Comparison of ENCODE assay signal across 8 cellular contexts in the genomic region with DNA sequence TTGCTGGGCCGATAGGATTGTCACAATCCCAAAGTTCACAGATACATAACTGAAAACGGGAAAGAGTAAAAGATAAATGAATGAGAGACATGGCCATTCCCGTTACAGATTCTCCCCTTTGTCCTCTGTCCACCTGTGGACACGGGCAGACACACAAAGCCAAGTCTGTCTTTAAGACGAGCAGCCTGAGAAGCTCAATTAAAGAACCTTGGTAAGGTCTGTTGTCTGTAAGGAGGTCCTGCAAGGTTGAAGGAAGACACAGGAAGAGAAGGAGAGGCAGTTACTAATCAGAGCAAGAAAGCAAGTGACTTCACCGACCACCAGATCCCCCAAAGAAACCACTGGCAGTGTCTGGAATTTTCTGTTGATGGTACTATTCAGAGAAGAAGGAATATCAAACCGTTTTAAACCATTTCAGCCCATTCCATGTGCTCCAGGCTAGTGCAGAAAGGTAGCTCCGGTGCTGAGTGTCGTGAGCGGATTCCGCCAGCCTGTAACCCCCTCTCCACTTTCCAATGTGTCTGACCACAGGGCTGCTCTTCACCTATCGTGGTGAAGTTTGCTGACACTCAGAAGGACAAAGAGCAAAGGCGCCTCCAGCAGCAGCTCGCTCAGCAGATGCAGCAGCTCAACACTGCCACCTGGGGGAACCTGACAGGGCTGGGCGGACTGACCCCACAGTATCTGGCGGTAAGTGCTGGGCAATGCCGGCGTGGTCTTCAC.
DNase-seq lines count a peak whose midpoint lies in the region; ATAC-seq and TF ChIP-seq lines count a peak whose summit lies in the region.

No MANE protein-coding gene starts in this region.

- H3K27ac ChIP-seq in liver (ENCODE audit: low read depth in 1 of 2, low read length in 2 of 2): no peak overlapping the region

- H3K4me3 ChIP-seq in Loucy (ENCODE audit: low read length, poor library complexity, severe bottlenecking): no peak overlapping the region
- no peak overlapping the region for H3K4me3 ChIP-seq in liver (ENCODE audit: low read depth in 1 of 3, low read length in 3 of 3)

- no peaks in the 10 kb centered on the region for H3K27me3 Mint-ChIP-seq in activated CD4-positive, alpha-beta T cell treated with anti-CD3 and anti-CD28 coated beads for 36 hours
- H3K27me3 Mint-ChIP-seq in central memory CD8-positive, alpha-beta T cell: no peaks in the 10 kb centered on the region

- no peak overlapping the region for H3K9ac ChIP-seq in Loucy (ENCODE audit: low read depth, low read length, poor library complexity, severe bottlenecking)
- no peak overlapping the region for H3K9ac ChIP-seq in liver (ENCODE audit: low read depth in 1 of 2, low read length in 2 of 2)

- H3K4me1 Mint-ChIP-seq in activated CD4-positive, alpha-beta T cell treated with anti-CD3 and anti-CD28 coated beads for 36 hours: peaks cover 90% of the 10 kb centered on the region
- peaks cover 50% of the 10 kb centered on the region for H3K4me1 Mint-ChIP-seq in central memory CD8-positive, alpha-beta T cell

- peaks cover 6% of the 10 kb centered on the region for H3K4me1 ChIP-seq in Loucy (ENCODE audit: insufficient read depth, low read length, poor library complexity, severe bottlenecking)
- H3K4me1 ChIP-seq in liver (ENCODE audit: control insufficient read depth in 4 of 4, insufficient read depth in 4 of 4, low read length in 3 of 4): peaks cover 0 to 5% (median 0%) of the 10 kb centered on the region in 4 donors

- peaks cover 82% of the 10 kb centered on the region for H3K36me3 Mint-ChIP-seq in activated CD4-positive, alpha-beta T cell treated with anti-CD3 and anti-CD28 coated beads for 36 hours (ENCODE audit: low read depth)
- peaks cover 89% of the 10 kb centered on the region for H3K36me3 Mint-ChIP-seq in central memory CD8-positive, alpha-beta T cell (ENCODE audit: insufficient read depth)

- POLR2A ChIA-PET in activated CD4-positive, alpha-beta T cell treated with anti-CD3 and anti-CD28 coated beads for 36 hours (lab: Charles Lee): interaction anchor here (0.7 to 2.0 kb wide), 6 partner anchors 32 to 101 kb away, joined by 3 to 5 read pairs (median 4); no protein-coding TSS in a partner anchor

- TF ChIP-seq CTCF in Loucy (conservative IDR thresholded peaks at IDR 0.05; ENCODE audit: low read length) (peak; percentile 86), liver (IDR thresholded peaks at IDR 0.05; ENCODE audit: low read depth, low read length, missing input control) (peak; percentile 75)

- peaks cover 12% of the 10 kb centered on the region for H4K20me1 ChIP-seq in Loucy (ENCODE audit: insufficient read depth, low read length, poor library complexity, severe bottlenecking)

- no peak overlapping the region for H3K4me2 ChIP-seq in Loucy (ENCODE audit: low read depth, low read length, poor library complexity, severe bottlenecking)

- peak; percentile 63 for ATAC-seq in GM21786 (IDR thresholded peaks at IDR 0.05; ENCODE audit: unreplicated experiment)
- peak; percentile 60 for ATAC-seq in activated CD4-positive, alpha-beta T cell treated with anti-CD3 and anti-CD28 coated beads for 36 hours
- ATAC-seq in central memory CD8-positive, alpha-beta T cell (replicated peaks; ENCODE audit: extremely low read depth, poor library complexity, severe bottlenecking): peak; percentile 75

- TF ChIP-seq RAD21 in liver (IDR thresholded peaks at IDR 0.05): peak; percentile 84 to 91

- H3K27ac Mint-ChIP-seq in activated CD4-positive, alpha-beta T cell treated with anti-CD3 and anti-CD28 coated beads for 36 hours: peak overlapping the region; percentile 81
- peak overlapping the region; percentile 68 for H3K27ac Mint-ChIP-seq in central memory CD8-positive, alpha-beta T cell (ENCODE audit: low read depth)

- DNase-seq in EL: peak; percentile 32
- peak; percentile 88 for DNase-seq in activated CD4-positive, alpha-beta T cell treated with anti-CD3 and anti-CD28 coated beads for 36 hours
- DNase-seq in central memory CD8-positive, alpha-beta T cell (ENCODE audit: low spot score in 2 of 2): peak; percentile 52
- DNase-seq in stimulated activated CD8-positive, alpha-beta memory T cell treated with anti-CD3 and anti-CD28 coated beads, Interleukin-12 subunit alpha, Interleukin-12 subunit beta, amount 100 ng/mL, for 1 hour (ENCODE audit: low read depth): peak; percentile 57
- no peak for DNase-seq in SIG-M5 (lab: John Stamatoyannopoulos, UW)

- H3K27me3 ChIP-seq in Loucy (ENCODE audit: insufficient read depth, low read length, poor library complexity, severe bottlenecking) (no peaks in the 10 kb centered on the region), liver (ENCODE audit: control insufficient read depth in 4 of 4, insufficient read depth in 4 of 4, low read length in 3 of 4) (peaks cover 0 to 2% (median 0%) of the 10 kb centered on the region in 4 donors)

- H3K36me3 ChIP-seq in Loucy (ENCODE audit: insufficient read depth, low read length) (peaks cover 97% of the 10 kb centered on the region), liver (ENCODE audit: control insufficient read depth in 4 of 4, insufficient read depth in 3 of 4, low read depth in 1 of 4, low read length in 3 of 4) (peaks cover 0 to under 1% (median 0%) of the 10 kb centered on the region in 4 donors)

- intact Hi-C loops in activated CD4-positive, alpha-beta T cell treated with anti-CD3 and anti-CD28 coated beads for 36 hours (cut with DNase I, micrococcal nuclease): loop anchor here (1.0 to 10.0 kb wide), 9 partner anchors 33 to 253 kb away; a partner anchor contains a TSS

- WGBS in liver: 39% methylated on average over 18 of the region's 18 CpGs

- no peaks in the 10 kb centered on the region for H3K9me3 ChIP-seq in Loucy (ENCODE audit: insufficient read depth, low read depth, low read length)
- no peaks in the 10 kb centered on the region for H3K9me3 ChIP-seq in liver (ENCODE audit: control insufficient read depth in 4 of 4, low read length in 3 of 4)

- H3K4me3 Mint-ChIP-seq in activated CD4-positive, alpha-beta T cell treated with anti-CD3 and anti-CD28 coated beads for 36 hours: peak overlapping the region; percentile 27
- peak overlapping the region; percentile 31 for H3K4me3 Mint-ChIP-seq in central memory CD8-positive, alpha-beta T cell

- no peaks in the 10 kb centered on the region for H3K9me2 ChIP-seq in Loucy (replicated peaks; ENCODE audit: low read depth, low read length)

- H3F3A ChIP-seq in Loucy (ENCODE audit: low read depth): no peaks in the 10 kb centered on the region

- no peak overlapping the region for H2AFZ ChIP-seq in Loucy (ENCODE audit: low read length)

- no peaks in the 10 kb centered on the region for H3K9me3 Mint-ChIP-seq in activated CD4-positive, alpha-beta T cell treated with anti-CD3 and anti-CD28 coated beads for 36 hours (ENCODE audit: low read depth)
- no peaks in the 10 kb centered on the region for H3K9me3 Mint-ChIP-seq in central memory CD8-positive, alpha-beta T cell

- CTCF ChIA-PET in activated CD4-positive, alpha-beta T cell treated with anti-CD3 and anti-CD28 coated beads for 36 hours (lab: Charles Lee): interaction anchor here (0.6 to 2.2 kb wide), 23 partner anchors 9 to 558 kb away, joined by 3 to 8 read pairs (median 4); no protein-coding TSS in a partner anchor

- H3K79me2 ChIP-seq in Loucy (ENCODE audit: insufficient read depth, low read length): peaks cover 27% of the 10 kb centered on the region; the same call in 1 of the 2 replicates

TF ChIP-seq in liver, 16 proteins besides CTCF, POLR2A, EP300 and RAD21:
- TF ChIP-seq HNF4A (conservative IDR thresholded peaks at IDR 0.05): peak in 1 of 2 donors; percentile 42
- TF ChIP-seq, protein P1, sequence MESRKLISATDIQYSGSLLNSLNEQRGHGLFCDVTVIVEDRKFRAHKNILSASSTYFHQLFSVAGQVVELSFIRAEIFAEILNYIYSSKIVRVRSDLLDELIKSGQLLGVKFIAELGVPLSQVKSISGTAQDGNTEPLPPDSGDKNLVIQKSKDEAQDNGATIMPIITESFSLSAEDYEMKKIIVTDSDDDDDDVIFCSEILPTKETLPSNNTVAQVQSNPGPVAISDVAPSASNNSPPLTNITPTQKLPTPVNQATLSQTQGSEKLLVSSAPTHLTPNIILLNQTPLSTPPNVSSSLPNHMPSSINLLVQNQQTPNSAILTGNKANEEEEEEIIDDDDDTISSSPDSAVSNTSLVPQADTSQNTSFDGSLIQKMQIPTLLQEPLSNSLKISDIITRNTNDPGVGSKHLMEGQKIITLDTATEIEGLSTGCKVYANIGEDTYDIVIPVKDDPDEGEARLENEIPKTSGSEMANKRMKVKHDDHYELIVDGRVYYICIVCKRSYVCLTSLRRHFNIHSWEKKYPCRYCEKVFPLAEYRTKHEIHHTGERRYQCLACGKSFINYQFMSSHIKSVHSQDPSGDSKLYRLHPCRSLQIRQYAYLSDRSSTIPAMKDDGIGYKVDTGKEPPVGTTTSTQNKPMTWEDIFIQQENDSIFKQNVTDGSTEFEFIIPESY (IDR thresholded peaks at IDR 0.05): no peak
